Comparison of ENCODE assay signal across 1 cellular context in genomic region chr11:62573592-62574362, GRCh38.
TF ChIP-seq lines count a peak whose summit lies in the region.

A gene with protein sequence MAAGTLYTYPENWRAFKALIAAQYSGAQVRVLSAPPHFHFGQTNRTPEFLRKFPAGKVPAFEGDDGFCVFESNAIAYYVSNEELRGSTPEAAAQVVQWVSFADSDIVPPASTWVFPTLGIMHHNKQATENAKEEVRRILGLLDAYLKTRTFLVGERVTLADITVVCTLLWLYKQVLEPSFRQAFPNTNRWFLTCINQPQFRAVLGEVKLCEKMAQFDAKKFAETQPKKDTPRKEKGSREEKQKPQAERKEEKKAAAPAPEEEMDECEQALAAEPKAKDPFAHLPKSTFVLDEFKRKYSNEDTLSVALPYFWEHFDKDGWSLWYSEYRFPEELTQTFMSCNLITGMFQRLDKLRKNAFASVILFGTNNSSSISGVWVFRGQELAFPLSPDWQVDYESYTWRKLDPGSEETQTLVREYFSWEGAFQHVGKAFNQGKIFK (minus strand): TSS chr11:62573891. CDS start chr11:62573842, 49 bp downstream.

TF ChIP-seq in HepG2, 621 proteins besides CTCF, POLR2A, EP300 and RAD21 (continued from another document and continues in another):
- TF ChIP-seq, protein P1, sequence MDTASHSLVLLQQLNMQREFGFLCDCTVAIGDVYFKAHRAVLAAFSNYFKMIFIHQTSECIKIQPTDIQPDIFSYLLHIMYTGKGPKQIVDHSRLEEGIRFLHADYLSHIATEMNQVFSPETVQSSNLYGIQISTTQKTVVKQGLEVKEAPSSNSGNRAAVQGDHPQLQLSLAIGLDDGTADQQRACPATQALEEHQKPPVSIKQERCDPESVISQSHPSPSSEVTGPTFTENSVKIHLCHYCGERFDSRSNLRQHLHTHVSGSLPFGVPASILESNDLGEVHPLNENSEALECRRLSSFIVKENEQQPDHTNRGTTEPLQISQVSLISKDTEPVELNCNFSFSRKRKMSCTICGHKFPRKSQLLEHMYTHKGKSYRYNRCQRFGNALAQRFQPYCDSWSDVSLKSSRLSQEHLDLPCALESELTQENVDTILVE (CRISPR knock-in tag; IDR thresholded peaks at IDR 0.05) = peak; percentile 42; the same call in 1 of the 2 replicates
- TF ChIP-seq ZEB1 (IDR thresholded peaks at IDR 0.05; ENCODE audit: insufficient replicate concordance, low read depth) (peak; percentile 32), ZNF3 (CRISPR knock-in tag; IDR thresholded peaks at IDR 0.05) (0 out of 2 replicates have a peak, but pooled peaks have one; percentile 41), KAT7 (CRISPR knock-in tag; IDR thresholded peaks at IDR 0.05; ENCODE audit: borderline replicate concordance) (peak; percentile 1; the same call in 1 of the 2 replicates), CHCHD3 (CRISPR knock-in tag; IDR thresholded peaks at IDR 0.05) (no peak), ZNF235 (CRISPR knock-in tag; IDR thresholded peaks at IDR 0.05; ENCODE audit: borderline replicate concordance) (no peak), ZMAT3 (CRISPR knock-in tag; conservative IDR thresholded peaks at IDR 0.05) (0 out of 2 replicates have a peak, but pooled peaks have one; percentile 51), HOXD1 (CRISPR knock-in tag; IDR thresholded peaks at IDR 0.05) (no peak), ZNF773 (CRISPR knock-in tag; IDR thresholded peaks at IDR 0.05; ENCODE audit: borderline replicate concordance) (no peak), XBP1 (CRISPR knock-in tag; IDR thresholded peaks at IDR 0.05) (no peak), PHB2 (IDR thresholded peaks at IDR 0.05; ENCODE audit: partially characterized antibody) (no peak), ZC3H4 (CRISPR knock-in tag; IDR thresholded peaks at IDR 0.05; ENCODE audit: borderline replicate concordance) (no peak), ZBTB42 (CRISPR knock-in tag; IDR thresholded peaks at IDR 0.05) (no peak; the same call in 1 of the 2 replicates), ZNF468 (CRISPR knock-in tag; IDR thresholded peaks at IDR 0.05) (no peak), GLMP (CRISPR knock-in tag; IDR thresholded peaks at IDR 0.05; ENCODE audit: borderline replicate concordance) (no peak), FOXP1 (IDR thresholded peaks at IDR 0.05) (no peak), FOXP1 (CRISPR knock-in tag; IDR thresholded peaks at IDR 0.05) (no peak), RARA (CRISPR knock-in tag; IDR thresholded peaks at IDR 0.05) (no peak), ZNF660 (CRISPR knock-in tag; IDR thresholded peaks at IDR 0.05; ENCODE audit: borderline replicate concordance, low read depth) (no peak), EHMT2 (IDR thresholded peaks at IDR 0.05; ENCODE audit: borderline replicate concordance, low read depth, low read length) (no peak), HNRNPUL1 (IDR thresholded peaks at IDR 0.05; ENCODE audit: low read depth, low read length) (no peak), ZNF563 (CRISPR knock-in tag; IDR thresholded peaks at IDR 0.05) (no peak), ZBTB20 (CRISPR knock-in tag; IDR thresholded peaks at IDR 0.05; ENCODE audit: borderline replicate concordance, low read depth) (no peak), TBX2 (CRISPR knock-in tag; IDR thresholded peaks at IDR 0.05; ENCODE audit: borderline replicate concordance) (peak; percentile 80), MAX (IDR thresholded peaks at IDR 0.05) (peak; percentile 66), FIP1L1 (IDR thresholded peaks at IDR 0.05; ENCODE audit: borderline replicate concordance, insufficient read depth, low read depth, low read length) (peak; percentile 87; the same call in 1 of the 2 replicates), ZKSCAN5 (CRISPR knock-in tag; IDR thresholded peaks at IDR 0.05) (no peak; the same call in 1 of the 2 replicates), SNAI1 (CRISPR knock-in tag; IDR thresholded peaks at IDR 0.05; ENCODE audit: borderline replicate concordance) (no peak), HNRNPH1 (optimal IDR thresholded peaks at IDR 0.05; ENCODE audit: low read depth, low read length) (no peak), CENPBD1 (CRISPR knock-in tag; IDR thresholded peaks at IDR 0.05; ENCODE audit: borderline replicate concordance, low read depth) (no peak), IRF2 (CRISPR knock-in tag; IDR thresholded peaks at IDR 0.05) (peak; percentile 48), MED8 (CRISPR knock-in tag; IDR thresholded peaks at IDR 0.05; ENCODE audit: insufficient replicate concordance) (peak; percentile 81), GZF1 (CRISPR knock-in tag; IDR thresholded peaks at IDR 0.05) (no peak), ZNF747 (CRISPR knock-in tag; IDR thresholded peaks at IDR 0.05; ENCODE audit: borderline replicate concordance) (peak; percentile 57), ZNF281 (CRISPR knock-in tag; IDR thresholded peaks at IDR 0.05; ENCODE audit: borderline replicate concordance) (peak; percentile 54; the same call in 1 of the 2 replicates)
- TF ChIP-seq, protein P2, sequence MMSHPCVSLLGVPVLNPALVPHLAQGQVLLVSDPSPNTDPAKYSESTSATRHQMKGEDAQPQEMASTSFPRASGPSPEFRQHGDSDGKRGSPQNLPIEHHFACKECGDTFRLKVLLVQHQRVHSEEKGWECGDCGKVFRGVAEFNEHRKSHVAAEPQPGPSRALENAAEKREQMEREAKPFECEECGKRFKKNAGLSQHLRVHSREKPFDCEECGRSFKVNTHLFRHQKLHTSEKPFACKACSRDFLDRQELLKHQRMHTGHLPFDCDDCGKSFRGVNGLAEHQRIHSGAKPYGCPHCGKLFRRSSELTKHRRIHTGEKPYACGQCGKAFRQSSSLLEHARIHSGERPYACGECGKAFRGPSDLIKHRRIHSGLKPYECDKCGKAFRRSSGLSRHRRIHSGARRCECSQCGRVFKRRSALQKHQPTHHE (CRISPR knock-in tag; IDR thresholded peaks at IDR 0.05; ENCODE audit: borderline replicate concordance) = peak; percentile 5
- TF ChIP-seq, protein P3, sequence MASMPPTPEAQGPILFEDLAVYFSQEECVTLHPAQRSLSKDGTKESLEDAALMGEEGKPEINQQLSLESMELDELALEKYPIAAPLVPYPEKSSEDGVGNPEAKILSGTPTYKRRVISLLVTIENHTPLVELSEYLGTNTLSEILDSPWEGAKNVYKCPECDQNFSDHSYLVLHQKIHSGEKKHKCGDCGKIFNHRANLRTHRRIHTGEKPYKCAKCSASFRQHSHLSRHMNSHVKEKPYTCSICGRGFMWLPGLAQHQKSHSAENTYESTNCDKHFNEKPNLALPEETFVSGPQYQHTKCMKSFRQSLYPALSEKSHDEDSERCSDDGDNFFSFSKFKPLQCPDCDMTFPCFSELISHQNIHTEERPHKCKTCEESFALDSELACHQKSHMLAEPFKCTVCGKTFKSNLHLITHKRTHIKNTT (CRISPR knock-in tag; IDR thresholded peaks at IDR 0.05) = no peak
- TF ChIP-seq, protein P4, sequence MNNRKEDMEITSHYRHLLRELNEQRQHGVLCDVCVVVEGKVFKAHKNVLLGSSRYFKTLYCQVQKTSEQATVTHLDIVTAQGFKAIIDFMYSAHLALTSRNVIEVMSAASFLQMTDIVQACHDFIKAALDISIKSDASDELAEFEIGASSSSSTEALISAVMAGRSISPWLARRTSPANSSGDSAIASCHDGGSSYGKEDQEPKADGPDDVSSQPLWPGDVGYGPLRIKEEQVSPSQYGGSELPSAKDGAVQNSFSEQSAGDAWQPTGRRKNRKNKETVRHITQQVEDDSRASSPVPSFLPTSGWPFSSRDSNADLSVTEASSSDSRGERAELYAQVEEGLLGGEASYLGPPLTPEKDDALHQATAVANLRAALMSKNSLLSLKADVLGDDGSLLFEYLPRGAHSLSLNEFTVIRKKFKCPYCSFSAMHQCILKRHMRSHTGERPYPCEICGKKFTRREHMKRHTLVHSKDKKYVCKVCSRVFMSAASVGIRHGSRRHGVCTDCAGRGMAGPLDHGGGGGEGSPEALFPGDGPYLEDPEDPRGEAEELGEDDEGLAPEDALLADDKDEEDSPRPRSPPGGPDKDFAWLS (CRISPR knock-in tag; IDR thresholded peaks at IDR 0.05; ENCODE audit: borderline replicate concordance) = no peak
- TF ChIP-seq, protein P5, sequence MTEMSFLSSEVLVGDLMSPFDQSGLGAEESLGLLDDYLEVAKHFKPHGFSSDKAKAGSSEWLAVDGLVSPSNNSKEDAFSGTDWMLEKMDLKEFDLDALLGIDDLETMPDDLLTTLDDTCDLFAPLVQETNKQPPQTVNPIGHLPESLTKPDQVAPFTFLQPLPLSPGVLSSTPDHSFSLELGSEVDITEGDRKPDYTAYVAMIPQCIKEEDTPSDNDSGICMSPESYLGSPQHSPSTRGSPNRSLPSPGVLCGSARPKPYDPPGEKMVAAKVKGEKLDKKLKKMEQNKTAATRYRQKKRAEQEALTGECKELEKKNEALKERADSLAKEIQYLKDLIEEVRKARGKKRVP (CRISPR knock-in tag; IDR thresholded peaks at IDR 0.05) = no peak
- TF ChIP-seq, protein P6, sequence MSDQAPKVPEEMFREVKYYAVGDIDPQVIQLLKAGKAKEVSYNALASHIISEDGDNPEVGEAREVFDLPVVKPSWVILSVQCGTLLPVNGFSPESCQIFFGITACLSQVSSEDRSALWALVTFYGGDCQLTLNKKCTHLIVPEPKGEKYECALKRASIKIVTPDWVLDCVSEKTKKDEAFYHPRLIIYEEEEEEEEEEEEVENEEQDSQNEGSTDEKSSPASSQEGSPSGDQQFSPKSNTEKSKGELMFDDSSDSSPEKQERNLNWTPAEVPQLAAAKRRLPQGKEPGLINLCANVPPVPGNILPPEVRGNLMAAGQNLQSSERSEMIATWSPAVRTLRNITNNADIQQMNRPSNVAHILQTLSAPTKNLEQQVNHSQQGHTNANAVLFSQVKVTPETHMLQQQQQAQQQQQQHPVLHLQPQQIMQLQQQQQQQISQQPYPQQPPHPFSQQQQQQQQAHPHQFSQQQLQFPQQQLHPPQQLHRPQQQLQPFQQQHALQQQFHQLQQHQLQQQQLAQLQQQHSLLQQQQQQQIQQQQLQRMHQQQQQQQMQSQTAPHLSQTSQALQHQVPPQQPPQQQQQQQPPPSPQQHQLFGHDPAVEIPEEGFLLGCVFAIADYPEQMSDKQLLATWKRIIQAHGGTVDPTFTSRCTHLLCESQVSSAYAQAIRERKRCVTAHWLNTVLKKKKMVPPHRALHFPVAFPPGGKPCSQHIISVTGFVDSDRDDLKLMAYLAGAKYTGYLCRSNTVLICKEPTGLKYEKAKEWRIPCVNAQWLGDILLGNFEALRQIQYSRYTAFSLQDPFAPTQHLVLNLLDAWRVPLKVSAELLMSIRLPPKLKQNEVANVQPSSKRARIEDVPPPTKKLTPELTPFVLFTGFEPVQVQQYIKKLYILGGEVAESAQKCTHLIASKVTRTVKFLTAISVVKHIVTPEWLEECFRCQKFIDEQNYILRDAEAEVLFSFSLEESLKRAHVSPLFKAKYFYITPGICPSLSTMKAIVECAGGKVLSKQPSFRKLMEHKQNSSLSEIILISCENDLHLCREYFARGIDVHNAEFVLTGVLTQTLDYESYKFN (CRISPR knock-in tag; conservative IDR thresholded peaks at IDR 0.05) = peak; percentile 61
- TF ChIP-seq, protein P7, sequence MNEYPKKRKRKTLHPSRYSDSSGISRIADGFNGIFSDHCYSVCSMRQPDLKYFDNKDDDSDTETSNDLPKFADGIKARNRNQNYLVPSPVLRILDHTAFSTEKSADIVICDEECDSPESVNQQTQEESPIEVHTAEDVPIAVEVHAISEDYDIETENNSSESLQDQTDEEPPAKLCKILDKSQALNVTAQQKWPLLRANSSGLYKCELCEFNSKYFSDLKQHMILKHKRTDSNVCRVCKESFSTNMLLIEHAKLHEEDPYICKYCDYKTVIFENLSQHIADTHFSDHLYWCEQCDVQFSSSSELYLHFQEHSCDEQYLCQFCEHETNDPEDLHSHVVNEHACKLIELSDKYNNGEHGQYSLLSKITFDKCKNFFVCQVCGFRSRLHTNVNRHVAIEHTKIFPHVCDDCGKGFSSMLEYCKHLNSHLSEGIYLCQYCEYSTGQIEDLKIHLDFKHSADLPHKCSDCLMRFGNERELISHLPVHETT (CRISPR knock-in tag; conservative IDR thresholded peaks at IDR 0.05) = 0 out of 2 replicates have a peak, but pooled peaks have one; percentile 31
